9 cellular contexts compared by ENCODE assay signal in the genomic region with DNA sequence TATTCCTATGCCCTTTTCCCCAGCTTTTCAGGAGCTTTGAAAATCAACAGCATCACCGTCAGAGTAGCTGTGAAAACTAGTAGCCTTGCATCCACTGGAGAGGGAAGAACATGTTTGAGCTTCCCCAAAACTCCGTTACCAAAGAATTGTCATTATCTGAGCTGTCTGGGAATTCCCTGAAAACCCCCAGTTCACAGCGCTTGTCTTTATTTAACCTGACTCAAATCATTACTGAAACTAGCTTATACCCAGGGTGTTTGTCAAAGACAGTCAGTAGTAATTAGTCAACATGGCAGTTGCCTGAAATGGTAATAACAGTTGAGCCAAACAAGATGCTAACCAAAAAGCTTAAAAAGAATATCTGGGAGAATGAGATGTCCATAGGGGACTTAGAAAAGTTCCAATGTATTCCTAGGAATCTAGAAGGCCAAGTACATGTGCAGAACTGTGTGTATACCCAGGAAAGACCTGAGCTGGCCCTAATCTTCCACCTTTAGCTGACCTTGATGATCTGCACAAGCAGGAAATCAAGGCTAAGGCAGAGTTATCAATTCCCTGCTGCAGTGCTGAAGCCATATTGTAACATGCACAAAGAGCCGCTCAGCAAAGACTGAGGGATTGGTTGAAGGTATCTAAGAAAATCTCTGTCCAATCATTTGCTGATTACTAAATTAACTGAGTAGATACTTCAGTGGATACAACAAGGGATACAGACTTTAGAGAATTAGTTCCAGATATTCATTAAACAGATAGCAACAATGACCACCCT.
DNase-seq lines count a peak whose midpoint lies in the region; ATAC-seq and TF ChIP-seq lines count a peak whose summit lies in the region.
"Had no signal": no experiment of that assay in that cellular context is flagged by ENCODE, and none has a peak within 500 bp of the region (broad histone marks: within the 10 kb centered on the region; RNA-seq: fewer than 3 reads in every experiment).

No MANE protein-coding gene starts in this region.

- no peak overlapping the region for H2BK5ac ChIP-seq in neuronal stem cell (ENCODE audit: low read length)

- no peak overlapping the region for H4K91ac ChIP-seq in neuronal stem cell (ENCODE audit: low read depth, low read length, poor library complexity)

- DNase-seq in cerebellar cortex (ENCODE audit: low spot score): no peak
- no peak for DNase-seq in endothelial cell (ENCODE audit: low spot score)
- DNase-seq in NCI-H510A treated with DMSO at 0.1 percent for 48 hours (lab: John Stamatoyannopoulos, UW): no peak
- DNase-seq in neuronal stem cell (ENCODE audit: low spot score): no peak

- no peaks in the 10 kb centered on the region for H4K20me1 ChIP-seq in OCI-LY3 (ENCODE audit: insufficient read depth, low read length)

- ATAC-seq in GM18519 (IDR thresholded peaks at IDR 0.05; ENCODE audit: low FRiP score, unreplicated experiment) (peak; percentile 66), GM19397 (IDR thresholded peaks at IDR 0.05; ENCODE audit: unreplicated experiment) (peak; percentile 72), HG02938 (IDR thresholded peaks at IDR 0.05; ENCODE audit: unreplicated experiment) (peak; percentile 88)

- no peak overlapping the region for H3K14ac ChIP-seq in neuronal stem cell (ENCODE audit: low read length)

- no peak overlapping the region for H3K4ac ChIP-seq in neuronal stem cell (ENCODE audit: low read length)

- H3K4me1 Mint-ChIP-seq in endothelial cell (ENCODE audit: unreplicated experiment): no peaks in the 10 kb centered on the region

- H3K9me3 ChIP-seq in OCI-LY3 (ENCODE audit: insufficient read depth, low read length): peaks cover 31% of the 10 kb centered on the region
- no peaks in the 10 kb centered on the region for H3K9me3 ChIP-seq in neuronal stem cell (replicated peaks in 1 of 2; ENCODE audit: control insufficient read depth in 2 of 2, insufficient read depth in 1 of 2, low read depth in 1 of 2, low read length in 2 of 2)
- H3K9me3 ChIP-seq: thoracic aorta had no signal

- H3K27ac ChIP-seq in OCI-LY3 (ENCODE audit: low read length): peak overlapping the region; percentile 74
- H3K27ac ChIP-seq in neuronal stem cell (replicated peaks; ENCODE audit: low read length): no peak overlapping the region
- H3K27ac ChIP-seq: thoracic aorta had no signal

- H3K27me3 Mint-ChIP-seq in endothelial cell (ENCODE audit: unreplicated experiment): peaks cover 5% of the 10 kb centered on the region

- no peak overlapping the region for H2AFZ ChIP-seq in OCI-LY3 (ENCODE audit: low read depth, low read length)
- H2AFZ ChIP-seq in neuronal stem cell (ENCODE audit: low read length): no peak overlapping the region

- H3K9me3 Mint-ChIP-seq in endothelial cell (ENCODE audit: unreplicated experiment): no peaks in the 10 kb centered on the region

- H3K79me2 ChIP-seq in OCI-LY3 (ENCODE audit: low read length): no peaks in the 10 kb centered on the region

- H3K27ac Mint-ChIP-seq in endothelial cell (ENCODE audit: unreplicated experiment): no peak overlapping the region

- H3K18ac ChIP-seq in neuronal stem cell (ENCODE audit: low read length): no peak overlapping the region

- peaks cover 33% of the 10 kb centered on the region for H3K4me1 ChIP-seq in OCI-LY3 (ENCODE audit: low read length)
- H3K4me1 ChIP-seq in neuronal stem cell (ENCODE audit: control insufficient read depth in 2 of 2, insufficient read depth in 1 of 2, low read depth in 1 of 2, low read length in 2 of 2): no peaks in the 10 kb centered on the region

- TF ChIP-seq CTCF in OCI-LY3 (IDR thresholded peaks at IDR 0.05; ENCODE audit: low read depth, low read length) (no peak), endothelial cell (IDR thresholded peaks at IDR 0.05; ENCODE audit: unreplicated experiment) (no peak)

- H3K36me3 Mint-ChIP-seq in endothelial cell (ENCODE audit: low read depth, unreplicated experiment): peaks cover 38% of the 10 kb centered on the region

- H3K36me3 ChIP-seq in OCI-LY3 (replicated peaks; ENCODE audit: low read depth, low read length) (peaks cover 28% of the 10 kb centered on the region), neuronal stem cell (replicated peaks in 1 of 2; ENCODE audit: control insufficient read depth in 2 of 2, insufficient read depth in 2 of 2, low read length in 2 of 2) (no peaks in the 10 kb centered on the region)
- H3K36me3 ChIP-seq: thoracic aorta had no signal

- H3K4me3 Mint-ChIP-seq in endothelial cell (ENCODE audit: unreplicated experiment): no peak overlapping the region

- H2BK12ac ChIP-seq in neuronal stem cell (ENCODE audit: low read length): no peak overlapping the region

- no peak overlapping the region for H2BK15ac ChIP-seq in neuronal stem cell (ENCODE audit: low read length)

- H3K27me3 ChIP-seq in OCI-LY3 (ENCODE audit: low read depth, low read length): no peaks in the 10 kb centered on the region
- no peaks in the 10 kb centered on the region for H3K27me3 ChIP-seq in neuronal stem cell (ENCODE audit: control insufficient read depth in 3 of 3, insufficient read depth in 3 of 3, low read depth in 1 of 3, low read length in 3 of 3)

- H3K23ac ChIP-seq in neuronal stem cell (ENCODE audit: low read depth, low read length, poor library complexity): no peak overlapping the region

- H3K9ac ChIP-seq in OCI-LY3 (ENCODE audit: low read length) (peak overlapping the region; percentile 18; the same call in 1 of the 2 replicates), neuronal stem cell (ENCODE audit: low read depth, low read length, poor library complexity) (no peak overlapping the region)

- no peak overlapping the region for H3K4me3 ChIP-seq in OCI-LY3 (ENCODE audit: low read length)
- H3K4me3 ChIP-seq in neuronal stem cell (ENCODE audit: low read length in 2 of 2): no peak overlapping the region
- H3K4me3 ChIP-seq: thoracic aorta had no signal

- WGBS in neuronal stem cell (ENCODE audit: extremely low coverage in 2 of 2, insufficient read length in 2 of 2, insufficient replicate concordance in 1 of 2), 2 donors: no CpG with 5 or more reads among the region's 4 CpGs

- no peak overlapping the region for H2AK5ac ChIP-seq in neuronal stem cell (ENCODE audit: low read depth, low read length)

- H4K8ac ChIP-seq in neuronal stem cell (ENCODE audit: low read depth, low read length): no peak overlapping the region

- peak overlapping the region; percentile 50 for H3K4me2 ChIP-seq in OCI-LY3 (ENCODE audit: low read length)
- no peak overlapping the region for H3K4me2 ChIP-seq in neuronal stem cell (ENCODE audit: insufficient read depth, low read length, poor library complexity, severe bottlenecking)

- no peak overlapping the region for H2BK120ac ChIP-seq in neuronal stem cell (ENCODE audit: low read depth, low read length)

- no peaks in the 10 kb centered on the region for H3K79me1 ChIP-seq in neuronal stem cell (ENCODE audit: low read depth, low read length)
